ENCODE assay signal across 1 cellular context in genomic region chr4:138659640-138660325, GRCh38.
TF ChIP-seq lines count a peak whose summit lies in the region.

No MANE protein-coding gene starts in this region.

TF ChIP-seq in H1, 55 proteins besides CTCF, POLR2A, EP300 and RAD21 (continued from another document):
- TF ChIP-seq ATF3 (IDR thresholded peaks at IDR 0.05; ENCODE audit: insufficient read depth, low read depth, low read length), result no peak
- no peak for TF ChIP-seq RBBP5 (IDR thresholded peaks at IDR 0.05; ENCODE audit: borderline replicate concordance, low read depth, low read length)
- 0 out of 2 replicates have a peak, but pooled peaks have one; percentile 16 for TF ChIP-seq JUN (IDR thresholded peaks at IDR 0.05; ENCODE audit: low read depth, low read length)
- no peak for TF ChIP-seq PHF8 (conservative IDR thresholded peaks at IDR 0.05; ENCODE audit: low read depth, low read length)
- no peak for TF ChIP-seq HDAC6 (IDR thresholded peaks at IDR 0.05; ENCODE audit: low read depth, low read length)
- TF ChIP-seq TBP (IDR thresholded peaks at IDR 0.05; ENCODE audit: low read depth, low read length), result no peak
- no peak for TF ChIP-seq CBX5 (IDR thresholded peaks at IDR 0.05; ENCODE audit: low read depth, low read length)
- peak; percentile 69; the same call in 1 of the 2 replicates for TF ChIP-seq SP1 (IDR thresholded peaks at IDR 0.05; ENCODE audit: low read depth, low read length)
- TF ChIP-seq POU5F1 (IDR thresholded peaks at IDR 0.05; ENCODE audit: low read depth, low read length), result peak; percentile 92
- no peak for TF ChIP-seq POLR2AphosphoS5 (IDR thresholded peaks at IDR 0.05; ENCODE audit: low read depth, low read length)
- peak in 1 of 2 experiments; percentile 69 for TF ChIP-seq BCL11A (IDR thresholded peaks at IDR 0.05; ENCODE audit: low read depth in 2 of 2, low read length in 2 of 2)
- TF ChIP-seq RXRA (IDR thresholded peaks at IDR 0.05; ENCODE audit: insufficient read depth, low read depth, low read length), result 0 out of 2 replicates have a peak, but pooled peaks have one; percentile 6
- TF ChIP-seq CBX8 (IDR thresholded peaks at IDR 0.05; ENCODE audit: borderline replicate concordance, low read depth, low read length), result no peak
- TF ChIP-seq SUZ12 (IDR thresholded peaks at IDR 0.05; ENCODE audit: low read length), result no peak
- TF ChIP-seq SIN3A (conservative IDR thresholded peaks at IDR 0.05 in 1 of 2, IDR thresholded peaks at IDR 0.05 in 1 of 2; ENCODE audit: low read depth in 1 of 2, low read length in 2 of 2), result no peak
- TF ChIP-seq SP2 (IDR thresholded peaks at IDR 0.05; ENCODE audit: low read length), result no peak
- TF ChIP-seq JUND (IDR thresholded peaks at IDR 0.05; ENCODE audit: low read length), result peak; percentile 59; the same call in 1 of the 2 replicates
- TF ChIP-seq, protein P1, sequence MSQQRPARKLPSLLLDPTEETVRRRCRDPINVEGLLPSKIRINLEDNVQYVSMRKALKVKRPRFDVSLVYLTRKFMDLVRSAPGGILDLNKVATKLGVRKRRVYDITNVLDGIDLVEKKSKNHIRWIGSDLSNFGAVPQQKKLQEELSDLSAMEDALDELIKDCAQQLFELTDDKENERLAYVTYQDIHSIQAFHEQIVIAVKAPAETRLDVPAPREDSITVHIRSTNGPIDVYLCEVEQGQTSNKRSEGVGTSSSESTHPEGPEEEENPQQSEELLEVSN (IDR thresholded peaks at IDR 0.05), result no peak
- no peak for TF ChIP-seq SIX5 (IDR thresholded peaks at IDR 0.05; ENCODE audit: low read depth, low read length)
- no peak for TF ChIP-seq GABPA (IDR thresholded peaks at IDR 0.05; ENCODE audit: borderline replicate concordance, insufficient read depth, low read length)
- TF ChIP-seq NRF1 (IDR thresholded peaks at IDR 0.05; ENCODE audit: low read depth, low read length), result no peak
- TF ChIP-seq BACH1 (IDR thresholded peaks at IDR 0.05; ENCODE audit: low read length), result peak; percentile 94
- TF ChIP-seq EZH2 (IDR thresholded peaks at IDR 0.05; ENCODE audit: low read depth, low read length, severe bottlenecking), result no peak
- TF ChIP-seq TAF7 (optimal IDR thresholded peaks at IDR 0.05; ENCODE audit: borderline replicate concordance, low read depth, low read length), result no peak
- TF ChIP-seq KDM4A (IDR thresholded peaks at IDR 0.05; ENCODE audit: low read depth, low read length, severe bottlenecking), result no peak
- no peak for TF ChIP-seq RFX5 (IDR thresholded peaks at IDR 0.05; ENCODE audit: borderline replicate concordance, low read depth, low read length)
- peak; percentile 88 for TF ChIP-seq NANOG (IDR thresholded peaks at IDR 0.05; ENCODE audit: insufficient read depth, low read depth, low read length, poor library complexity, severe bottlenecking)
- TF ChIP-seq RNF2 (IDR thresholded peaks at IDR 0.05; ENCODE audit: borderline replicate concordance, low read depth, low read length, missing control alignments, poor library complexity, severe bottlenecking), result no peak
- no peak for TF ChIP-seq BRCA1 (IDR thresholded peaks at IDR 0.05; ENCODE audit: low read depth, low read length)
- no peak for TF ChIP-seq GTF2F1 (IDR thresholded peaks at IDR 0.05; ENCODE audit: borderline replicate concordance, low read depth, low read length)
- TF ChIP-seq USF2 (IDR thresholded peaks at IDR 0.05; ENCODE audit: low read length), result no peak
- TF ChIP-seq TEAD4 (IDR thresholded peaks at IDR 0.05; ENCODE audit: low read depth, low read length), result no peak; the same call in 1 of the 2 replicates
- no peak for TF ChIP-seq SIRT6 (IDR thresholded peaks at IDR 0.05; ENCODE audit: low read length)
- TF ChIP-seq TCF12 (IDR thresholded peaks at IDR 0.05; ENCODE audit: low read depth, low read length), result no peak
- no peak for TF ChIP-seq ASH2L (IDR thresholded peaks at IDR 0.05; ENCODE audit: low read length)
- peak; percentile 56; the same call in 1 of the 2 replicates for TF ChIP-seq YY1 (IDR thresholded peaks at IDR 0.05; ENCODE audit: low read depth, low read length)
- TF ChIP-seq, protein P2, sequence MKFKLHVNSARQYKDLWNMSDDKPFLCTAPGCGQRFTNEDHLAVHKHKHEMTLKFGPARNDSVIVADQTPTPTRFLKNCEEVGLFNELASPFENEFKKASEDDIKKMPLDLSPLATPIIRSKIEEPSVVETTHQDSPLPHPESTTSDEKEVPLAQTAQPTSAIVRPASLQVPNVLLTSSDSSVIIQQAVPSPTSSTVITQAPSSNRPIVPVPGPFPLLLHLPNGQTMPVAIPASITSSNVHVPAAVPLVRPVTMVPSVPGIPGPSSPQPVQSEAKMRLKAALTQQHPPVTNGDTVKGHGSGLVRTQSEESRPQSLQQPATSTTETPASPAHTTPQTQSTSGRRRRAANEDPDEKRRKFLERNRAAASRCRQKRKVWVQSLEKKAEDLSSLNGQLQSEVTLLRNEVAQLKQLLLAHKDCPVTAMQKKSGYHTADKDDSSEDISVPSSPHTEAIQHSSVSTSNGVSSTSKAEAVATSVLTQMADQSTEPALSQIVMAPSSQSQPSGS (IDR thresholded peaks at IDR 0.05; ENCODE audit: low read length), result 0 out of 2 replicates have a peak, but pooled peaks have one; percentile 42
- TF ChIP-seq TAF1 (IDR thresholded peaks at IDR 0.05; ENCODE audit: low read depth, low read length), result no peak
- no peak for TF ChIP-seq FOSL1 (IDR thresholded peaks at IDR 0.05; ENCODE audit: insufficient read depth, low read depth, low read length)
- TF ChIP-seq SP4 (IDR thresholded peaks at IDR 0.05; ENCODE audit: low read length), result no peak
- TF ChIP-seq, protein P3, sequence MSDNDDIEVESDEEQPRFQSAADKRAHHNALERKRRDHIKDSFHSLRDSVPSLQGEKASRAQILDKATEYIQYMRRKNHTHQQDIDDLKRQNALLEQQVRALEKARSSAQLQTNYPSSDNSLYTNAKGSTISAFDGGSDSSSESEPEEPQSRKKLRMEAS (IDR thresholded peaks at IDR 0.05), result no peak
- TF ChIP-seq, protein P4, sequence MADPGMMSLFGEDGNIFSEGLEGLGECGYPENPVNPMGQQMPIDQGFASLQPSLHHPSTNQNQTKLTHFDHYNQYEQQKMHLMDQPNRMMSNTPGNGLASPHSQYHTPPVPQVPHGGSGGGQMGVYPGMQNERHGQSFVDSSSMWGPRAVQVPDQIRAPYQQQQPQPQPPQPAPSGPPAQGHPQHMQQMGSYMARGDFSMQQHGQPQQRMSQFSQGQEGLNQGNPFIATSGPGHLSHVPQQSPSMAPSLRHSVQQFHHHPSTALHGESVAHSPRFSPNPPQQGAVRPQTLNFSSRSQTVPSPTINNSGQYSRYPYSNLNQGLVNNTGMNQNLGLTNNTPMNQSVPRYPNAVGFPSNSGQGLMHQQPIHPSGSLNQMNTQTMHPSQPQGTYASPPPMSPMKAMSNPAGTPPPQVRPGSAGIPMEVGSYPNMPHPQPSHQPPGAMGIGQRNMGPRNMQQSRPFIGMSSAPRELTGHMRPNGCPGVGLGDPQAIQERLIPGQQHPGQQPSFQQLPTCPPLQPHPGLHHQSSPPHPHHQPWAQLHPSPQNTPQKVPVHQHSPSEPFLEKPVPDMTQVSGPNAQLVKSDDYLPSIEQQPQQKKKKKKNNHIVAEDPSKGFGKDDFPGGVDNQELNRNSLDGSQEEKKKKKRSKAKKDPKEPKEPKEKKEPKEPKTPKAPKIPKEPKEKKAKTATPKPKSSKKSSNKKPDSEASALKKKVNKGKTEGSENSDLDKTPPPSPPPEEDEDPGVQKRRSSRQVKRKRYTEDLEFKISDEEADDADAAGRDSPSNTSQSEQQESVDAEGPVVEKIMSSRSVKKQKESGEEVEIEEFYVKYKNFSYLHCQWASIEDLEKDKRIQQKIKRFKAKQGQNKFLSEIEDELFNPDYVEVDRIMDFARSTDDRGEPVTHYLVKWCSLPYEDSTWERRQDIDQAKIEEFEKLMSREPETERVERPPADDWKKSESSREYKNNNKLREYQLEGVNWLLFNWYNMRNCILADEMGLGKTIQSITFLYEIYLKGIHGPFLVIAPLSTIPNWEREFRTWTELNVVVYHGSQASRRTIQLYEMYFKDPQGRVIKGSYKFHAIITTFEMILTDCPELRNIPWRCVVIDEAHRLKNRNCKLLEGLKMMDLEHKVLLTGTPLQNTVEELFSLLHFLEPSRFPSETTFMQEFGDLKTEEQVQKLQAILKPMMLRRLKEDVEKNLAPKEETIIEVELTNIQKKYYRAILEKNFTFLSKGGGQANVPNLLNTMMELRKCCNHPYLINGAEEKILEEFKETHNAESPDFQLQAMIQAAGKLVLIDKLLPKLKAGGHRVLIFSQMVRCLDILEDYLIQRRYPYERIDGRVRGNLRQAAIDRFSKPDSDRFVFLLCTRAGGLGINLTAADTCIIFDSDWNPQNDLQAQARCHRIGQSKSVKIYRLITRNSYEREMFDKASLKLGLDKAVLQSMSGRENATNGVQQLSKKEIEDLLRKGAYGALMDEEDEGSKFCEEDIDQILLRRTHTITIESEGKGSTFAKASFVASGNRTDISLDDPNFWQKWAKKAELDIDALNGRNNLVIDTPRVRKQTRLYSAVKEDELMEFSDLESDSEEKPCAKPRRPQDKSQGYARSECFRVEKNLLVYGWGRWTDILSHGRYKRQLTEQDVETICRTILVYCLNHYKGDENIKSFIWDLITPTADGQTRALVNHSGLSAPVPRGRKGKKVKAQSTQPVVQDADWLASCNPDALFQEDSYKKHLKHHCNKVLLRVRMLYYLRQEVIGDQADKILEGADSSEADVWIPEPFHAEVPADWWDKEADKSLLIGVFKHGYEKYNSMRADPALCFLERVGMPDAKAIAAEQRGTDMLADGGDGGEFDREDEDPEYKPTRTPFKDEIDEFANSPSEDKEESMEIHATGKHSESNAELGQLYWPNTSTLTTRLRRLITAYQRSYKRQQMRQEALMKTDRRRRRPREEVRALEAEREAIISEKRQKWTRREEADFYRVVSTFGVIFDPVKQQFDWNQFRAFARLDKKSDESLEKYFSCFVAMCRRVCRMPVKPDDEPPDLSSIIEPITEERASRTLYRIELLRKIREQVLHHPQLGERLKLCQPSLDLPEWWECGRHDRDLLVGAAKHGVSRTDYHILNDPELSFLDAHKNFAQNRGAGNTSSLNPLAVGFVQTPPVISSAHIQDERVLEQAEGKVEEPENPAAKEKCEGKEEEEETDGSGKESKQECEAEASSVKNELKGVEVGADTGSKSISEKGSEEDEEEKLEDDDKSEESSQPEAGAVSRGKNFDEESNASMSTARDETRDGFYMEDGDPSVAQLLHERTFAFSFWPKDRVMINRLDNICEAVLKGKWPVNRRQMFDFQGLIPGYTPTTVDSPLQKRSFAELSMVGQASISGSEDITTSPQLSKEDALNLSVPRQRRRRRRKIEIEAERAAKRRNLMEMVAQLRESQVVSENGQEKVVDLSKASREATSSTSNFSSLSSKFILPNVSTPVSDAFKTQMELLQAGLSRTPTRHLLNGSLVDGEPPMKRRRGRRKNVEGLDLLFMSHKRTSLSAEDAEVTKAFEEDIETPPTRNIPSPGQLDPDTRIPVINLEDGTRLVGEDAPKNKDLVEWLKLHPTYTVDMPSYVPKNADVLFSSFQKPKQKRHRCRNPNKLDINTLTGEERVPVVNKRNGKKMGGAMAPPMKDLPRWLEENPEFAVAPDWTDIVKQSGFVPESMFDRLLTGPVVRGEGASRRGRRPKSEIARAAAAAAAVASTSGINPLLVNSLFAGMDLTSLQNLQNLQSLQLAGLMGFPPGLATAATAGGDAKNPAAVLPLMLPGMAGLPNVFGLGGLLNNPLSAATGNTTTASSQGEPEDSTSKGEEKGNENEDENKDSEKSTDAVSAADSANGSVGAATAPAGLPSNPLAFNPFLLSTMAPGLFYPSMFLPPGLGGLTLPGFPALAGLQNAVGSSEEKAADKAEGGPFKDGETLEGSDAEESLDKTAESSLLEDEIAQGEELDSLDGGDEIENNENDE (IDR thresholded peaks at IDR 0.05; ENCODE audit: insufficient replicate concordance, low read length), result peak; percentile 67
- TF ChIP-seq CREB1 (IDR thresholded peaks at IDR 0.05), result no peak
- TF ChIP-seq CTBP2 (IDR thresholded peaks at IDR 0.05; ENCODE audit: borderline replicate concordance, insufficient read depth, insufficient read length, low read length), result peak; percentile 70
- no peak for TF ChIP-seq KDM5A (IDR thresholded peaks at IDR 0.05; ENCODE audit: low read length)
- peak; percentile 37 to 88; a peak in 2 of 4 replicates for TF ChIP-seq HDAC2 (IDR thresholded peaks at IDR 0.05; ENCODE audit: borderline replicate concordance in 1 of 2, low read depth in 2 of 2, low read length in 2 of 2)
- TF ChIP-seq MAFK (IDR thresholded peaks at IDR 0.05; ENCODE audit: low read depth, low read length), result peak; percentile 77
- no peak for TF ChIP-seq CHD2 (IDR thresholded peaks at IDR 0.05; ENCODE audit: low read length)
